In genomic region chr9:105204416-105204815, GRCh38 we compare ENCODE assay signal across 18 cellular contexts.
"Had no signal": no experiment of that assay in that cellular context is flagged by ENCODE, and none has a peak within 500 bp of the region (broad histone marks: within the 10 kb centered on the region; RNA-seq: fewer than 3 reads in every experiment).

No MANE protein-coding gene starts in this region.

- DNase-seq: activated CD4-positive, alpha-beta T cell treated with anti-CD3 and anti-CD28 coated beads for 4 hours; activated CD8-positive, alpha-beta memory T cell treated with anti-CD3 and anti-CD28 coated beads, Interleukin-2, amount 50 U/mL, for 4 hours; activated CD8-positive, alpha-beta T cell treated with anti-CD3 and anti-CD28 coated beads for 36 hours; activated gamma-delta T cell treated with Interleukin-2 at 50 U/mL for 16 hours; activated naive CD4-positive, alpha-beta T cell treated with anti-CD3 and anti-CD28 coated beads, Interleukin-2, amount 10 ng/mL, durations not matched to agents 7 days and 5 days; activated naive CD8-positive, alpha-beta T cell treated with anti-CD3 and anti-CD28 coated beads for 36 hours; activated T-cell treated with anti-CD3 and anti-CD28 coated beads, Interleukin-2, amount 50 U/mL, for 72 hours; central memory CD4-positive, alpha-beta T cell; NCI-H1105 treated with DMSO at 0.1 percent for 48 hours; NCI-H1436 treated with DMSO at 0.1 percent for 48 hours; NCI-H187; NCI-H2081; NCI-H510A treated with DMSO at 0.1 percent for 48 hours; NCI-H69; NK-92 treated with Interleukin-12 subunit alpha and Interleukin-12 subunit beta, amount 100 ng/mL, for 24 hours; PC-9; SHP77 treated with DMSO at 0.1 percent for 48 hours had no signal

- ATAC-seq: activated CD4-positive, CD25-positive, alpha-beta regulatory T cell treated with anti-CD3 and anti-CD28 coated beads, Interleukin-2, amount 50 U/mL, for 24 hours; activated CD8-positive, alpha-beta T cell treated with anti-CD3 and anti-CD28 coated beads for 36 hours; activated T-cell treated with anti-CD3 and anti-CD28 coated beads, Interleukin-2, amount 50 U/mL, for 72 hours had no signal

- H3K4me3 ChIP-seq: PC-9 had no signal
